In genomic region chr17:44378171-44378705, GRCh38 we compare ENCODE assay signal across 15 cellular contexts. TPM values are rescaled to one million over a fixed set of nuclear protein-coding genes. Genes with fewer than 3 reads are reported as not detected.
DNase-seq lines count a peak whose midpoint lies in the region; ATAC-seq, FAIRE-seq and TF ChIP-seq lines count a peak whose summit lies in the region.
"Had no signal": no experiment of that assay in that cellular context is flagged by ENCODE, and none has a peak within 500 bp of the region (broad histone marks: within the 10 kb centered on the region; RNA-seq: fewer than 3 reads in every experiment).

No MANE protein-coding gene starts in this region.

- H2BK15ac ChIP-seq in H1 (ENCODE audit: low read length) = no peak overlapping the region

- TF ChIP-seq CTCF in H1 (IDR thresholded peaks at IDR 0.05; ENCODE audit: control extremely low read depth in 1 of 3, insufficient read depth in 1 of 3, low read depth in 1 of 3, low read length in 3 of 3) (no peak), neural crest cell (conservative IDR thresholded peaks at IDR 0.05) (no peak), endodermal cell (conservative IDR thresholded peaks at IDR 0.05) (no peak)

- H3K9me3 Mint-ChIP-seq in neural crest cell (no peaks in the 10 kb centered on the region), endodermal cell (no peaks in the 10 kb centered on the region)
- H3K9me3 Mint-ChIP-seq: CD8-positive, alpha-beta memory T cell; GM23338 had no signal

- no peak overlapping the region for H2BK120ac ChIP-seq in H1 (replicated peaks; ENCODE audit: low read depth, low read length)

- no peak overlapping the region for H2AK5ac ChIP-seq in H1 (ENCODE audit: low read depth, low read length)

- no peak for TF ChIP-seq EP300 in H1 (IDR thresholded peaks at IDR 0.05; ENCODE audit: borderline replicate concordance in 1 of 2, low read depth in 2 of 2, low read length in 2 of 2)

- WGBS in H1 (ENCODE audit: extremely low coverage in 1 of 2, insufficient coverage in 1 of 2, insufficient read length in 1 of 2, insufficient replicate concordance in 2 of 2, low coverage in 1 of 2, low lambda C conversion rate in 2 of 2, missing lambda C conversion rate in 1 of 2), 2 experiments = 85% methylated on average over 14 of the region's 14 CpGs; no CpG with 5 or more reads in 1 of the 2 experiments
- 88 to 96% methylated on average over 6 to 14 of the region's 14 CpGs for WGBS in endodermal cell (ENCODE audit: insufficient coverage in 1 of 2, insufficient read length in 1 of 2), 2 experiments

- H3K27me3 Mint-ChIP-seq in neural crest cell (ENCODE audit: low read depth) (peaks cover 19% of the 10 kb centered on the region), endodermal cell (ENCODE audit: insufficient read depth) (peaks cover 27% of the 10 kb centered on the region)

- H3K79me1 ChIP-seq in H1 (ENCODE audit: low read depth, low read length) = no peaks in the 10 kb centered on the region

- no peaks in the 10 kb centered on the region for H3K36me3 ChIP-seq in H7 (replicated peaks; ENCODE audit: control insufficient read depth, insufficient read depth, low read length)
- H3K36me3 ChIP-seq in H1 (ENCODE audit: control insufficient read depth in 2 of 4, insufficient read depth in 4 of 4, low read length in 3 of 4) = no peaks in the 10 kb centered on the region
- H3K36me3 ChIP-seq in endodermal cell (ENCODE audit: control insufficient read depth, insufficient read depth, low read length) = no peaks in the 10 kb centered on the region
- H3K36me3 ChIP-seq: HAP-1 had no signal

- CTCF ChIA-PET in H1 (lab: Charles Lee; ENCODE audit: partially characterized antibody) = interaction anchor here (1.4 to 13.8 kb wide), 5 partner anchors 7 to 27 kb away, joined by 4 to 177 read pairs (median 5); partner anchors contain the start of gene FAM171A2

- H2BK5ac ChIP-seq in H1 (ENCODE audit: low read depth, low read length) = no peak overlapping the region

- no peak overlapping the region for H3K18ac ChIP-seq in H1 (ENCODE audit: extremely low read depth, low read length)

- no peak overlapping the region for H2AFZ ChIP-seq in H1 (ENCODE audit: low read length)
- H2AFZ ChIP-seq: GM23338 had no signal

- no peak overlapping the region for H3K4me2 ChIP-seq in H1 (ENCODE audit: insufficient read depth in 1 of 2, low read depth in 2 of 2, low read length in 2 of 2)
- H3K4me2 ChIP-seq: GM23338 had no signal

- H3K23ac ChIP-seq in H1 (ENCODE audit: insufficient read length) = no peak overlapping the region

- H3K9me3 ChIP-seq in H1 (ENCODE audit: insufficient read depth in 2 of 2, low read depth in 1 of 2, low read length in 1 of 2) (no peaks in the 10 kb centered on the region), endodermal cell (ENCODE audit: control insufficient read depth, low read length) (no peaks in the 10 kb centered on the region)
- H3K9me3 ChIP-seq: Caco-2, HAP-1 had no signal

- H3K36me3 Mint-ChIP-seq in neural crest cell (ENCODE audit: low read depth) (no peaks in the 10 kb centered on the region), endodermal cell (ENCODE audit: low read depth) (no peaks in the 10 kb centered on the region)
- H3K36me3 Mint-ChIP-seq: CD14-positive monocyte; CD8-positive, alpha-beta memory T cell had no signal

- H3K4me3 ChIP-seq in H7 (ENCODE audit: insufficient read depth, low read depth, low read length) (no peak overlapping the region), H1 (ENCODE audit: extremely low read depth in 1 of 4, insufficient read depth in 2 of 4, low read depth in 3 of 4, low read length in 4 of 4) (no peak overlapping the region), endodermal cell (ENCODE audit: low read length) (no peak overlapping the region)
- H3K4me3 ChIP-seq: GM23338, HAP-1 had no signal

- H3K56ac ChIP-seq in H1 (replicated peaks; ENCODE audit: insufficient read length, low read depth, low read length) = no peak overlapping the region

- H3K4me3 Mint-ChIP-seq in neural crest cell (peak overlapping the region; percentile 24), endodermal cell (no peak overlapping the region)
- H3K4me3 Mint-ChIP-seq: CD14-positive monocyte; CD8-positive, alpha-beta memory T cell; GM23338 had no signal

- no peak overlapping the region for H4K91ac ChIP-seq in H1 (replicated peaks; ENCODE audit: insufficient read length, low read length)

- H3K14ac ChIP-seq in H1 (ENCODE audit: insufficient read length) = no peak overlapping the region

- no peak for FAIRE-seq in H1 (lab: Jason Lieb, UNC)
- FAIRE-seq: GM18507 had no signal

- H3K4me1 Mint-ChIP-seq in neural crest cell (peaks cover 5% of the 10 kb centered on the region), endodermal cell (peaks cover 12% of the 10 kb centered on the region)
- H3K4me1 Mint-ChIP-seq: CD14-positive monocyte had no signal

- H3K27me3 ChIP-seq in H7 (ENCODE audit: control insufficient read depth, insufficient read depth, low read length) = peaks cover 4% of the 10 kb centered on the region; the same call in 1 of the 2 replicates
- H3K27me3 ChIP-seq in H1 (replicated peaks in 1 of 4; ENCODE audit: control insufficient read depth in 3 of 4, extremely low read depth in 1 of 4, insufficient read depth in 3 of 4, low read length in 3 of 4) = peaks cover 0 to 5% (median 3%) of the 10 kb centered on the region in 4 experiments; a peak in 6 of 7 replicates
- no peaks in the 10 kb centered on the region for H3K27me3 ChIP-seq in endodermal cell (ENCODE audit: control insufficient read depth, insufficient read depth, low read length, poor library complexity, severe bottlenecking)

- POLR2A ChIA-PET in H1 (lab: Charles Lee; ENCODE audit: partially characterized antibody) = interaction anchor here (0.6 to 1.7 kb wide), 3 partner anchors 9 to 134 kb away, joined by 3 to 9 read pairs (median 4); no protein-coding TSS in a partner anchor

- no peak overlapping the region for H3K4ac ChIP-seq in H1 (replicated peaks; ENCODE audit: insufficient read length, low read depth, low read length)

- peaks cover 4 to 20% (median 14%) of the 10 kb centered on the region in 4 experiments; a peak in 6 of 7 replicates for H3K4me1 ChIP-seq in H1 (replicated peaks in 1 of 4; ENCODE audit: control insufficient read depth in 3 of 4, insufficient read depth in 4 of 4, low read length in 3 of 4)
- peaks cover 6% of the 10 kb centered on the region for H3K4me1 ChIP-seq in endodermal cell (ENCODE audit: control insufficient read depth, insufficient read depth, low read length)
- H3K4me1 ChIP-seq: Caco-2, HAP-1 had no signal

- TF ChIP-seq POLR2A in H1 (IDR thresholded peaks at IDR 0.05; ENCODE audit: control extremely low read depth in 1 of 2, low read depth in 2 of 2, low read length in 2 of 2) = no peak

- H3K27ac Mint-ChIP-seq in neural crest cell (ENCODE audit: unreplicated experiment) = no peak overlapping the region
- H3K27ac Mint-ChIP-seq in endodermal cell = no peak overlapping the region
- H3K27ac Mint-ChIP-seq: CD14-positive monocyte; CD8-positive, alpha-beta memory T cell; GM23338 had no signal

- H4K8ac ChIP-seq in H1 (ENCODE audit: extremely low read depth, insufficient read depth, low read length) = peak overlapping the region; percentile 22; the same call in 1 of the 2 replicates

- no peak overlapping the region for H4K5ac ChIP-seq in H1 (ENCODE audit: insufficient read length, low read depth, low read length)

- no peak for TF ChIP-seq RAD21 in H1 (IDR thresholded peaks at IDR 0.05 in 1 of 2, conservative IDR thresholded peaks at IDR 0.05 in 1 of 2; ENCODE audit: low read depth in 2 of 2, low read length in 2 of 2)

- peak; percentile 68 for DNase-seq in H7
- no peak for DNase-seq in H1 (ENCODE audit: low read depth in 1 of 2, low spot score in 2 of 2)
- DNase-seq in neural crest cell (ENCODE audit: low read depth, low spot score) = no peak
- DNase-seq in NCI-H2029 treated with DMSO at 0.1 percent for 48 hours (lab: John Stamatoyannopoulos, UW) = no peak
- DNase-seq in endodermal cell = no peak
- DNase-seq: Caco-2; CD8-positive, alpha-beta memory T cell; DND-41; GF-D8; KBM-7 had no signal

- no peak overlapping the region for H2BK20ac ChIP-seq in H1 (ENCODE audit: low read length)

- peaks cover 2 to 4% of the 10 kb centered on the region in 2 experiments for H4K20me1 ChIP-seq in H1 (replicated peaks in 1 of 2; ENCODE audit: control insufficient read depth in 1 of 2, insufficient read depth in 2 of 2, low read length in 2 of 2)

- H3K23me2 ChIP-seq in H1 (ENCODE audit: low read depth, low read length) = peaks cover 5% of the 10 kb centered on the region; the same call in 1 of the 2 replicates

- no peak for ATAC-seq in HG03457 (IDR thresholded peaks at IDR 0.05; ENCODE audit: unreplicated experiment)
- ATAC-seq: GM23338 had no signal

- H3K79me2 ChIP-seq in H1 (ENCODE audit: control insufficient read depth in 1 of 2, insufficient read depth in 2 of 2, low read length in 2 of 2) = no peaks in the 10 kb centered on the region

- H3K27ac ChIP-seq in H1 (ENCODE audit: low read depth, low read length) (no peak overlapping the region), endodermal cell (ENCODE audit: low read depth, low read length) (no peak overlapping the region)

- no peak overlapping the region for H3K9ac ChIP-seq in H1 (replicated peaks in 1 of 4; ENCODE audit: extremely low read depth in 1 of 4, low read depth in 3 of 4, low read length in 3 of 4)
- no peak overlapping the region for H3K9ac ChIP-seq in endodermal cell (ENCODE audit: extremely low read depth, low read length, poor library complexity, severe bottlenecking)

- no peak overlapping the region for H2BK12ac ChIP-seq in H1 (ENCODE audit: low read depth, low read length)

RNA-seq across cellular contexts. Expression of gene ITGA2B, which starts 11.2 kb away (rescaled TPM):
- 6.2 and 11.4 TPM in 2 replicates for total RNA-seq in H7 (2014; rRNA removed; shearing (Covaris generic))
- 11.3 and 12.3 TPM in 2 replicates for total RNA-seq in H1 (2021; fragmentation: NEBNext Ultra II Directional; extraction: Animal tissue kit (Norgen Biotek cat#: 25700))
- 6.9 and 12.4 TPM in 2 replicates for polyA plus RNA-seq in H1 (2011; rRNA removed)
- 11.4 TPM for polyA plus RNA-seq in H1 (2011; cell fraction: cytosol; rRNA removed)
- 59.9 TPM for polyA plus RNA-seq in H1 (2011; cell fraction: nucleus; rRNA removed)
- 9.1 to 21.1 TPM (median 16.5 TPM) in 4 replicates for polyA plus RNA-seq in H1 (2012, experiment 1 of 2)
- polyA plus RNA-seq in H1 (2012, experiment 2 of 2) = 7.0 TPM
- polyA plus RNA-seq in H1 (2013, experiment 1 of 2) = 8.8 TPM
- 6.7 TPM for polyA plus RNA-seq in H1 (2013, experiment 2 of 2)
- 5.8 and 5.9 TPM in 2 replicates for polyA minus RNA-seq in H1 (2011; rRNA and poly(A)+ RNA removed)
- polyA minus RNA-seq in H1 (2011; cell fraction: cytosol; rRNA and poly(A)+ RNA removed) = 6.3 TPM
- 16.0 TPM for polyA minus RNA-seq in H1 (2011; cell fraction: nucleus; rRNA and poly(A)+ RNA removed)
- total RNA-seq in neural crest cell = 7.3 and 8.1 TPM in 2 replicates
- 1 to 10 TPM; 5.2 to 8.5 TPM for total RNA-seq in endodermal cell
- 12.8 TPM for polyA plus RNA-seq in endodermal cell (2013, experiment 1 of 2)
- 10.6 TPM for polyA plus RNA-seq in endodermal cell (2013, experiment 2 of 2)

RNA-seq across cellular contexts. Expression of gene FAM171A2, which starts 14.6 kb away (rescaled TPM):
- 23.7 and 24.1 TPM in 2 replicates for total RNA-seq in H7 (2014; rRNA removed; shearing (Covaris generic))
- 23.9 and 24.1 TPM in 2 replicates for total RNA-seq in H1 (2021; fragmentation: NEBNext Ultra II Directional; extraction: Animal tissue kit (Norgen Biotek cat#: 25700))
- polyA plus RNA-seq in H1 (2011; rRNA removed) = 21.9 and 31.8 TPM in 2 replicates
- polyA plus RNA-seq in H1 (2011; cell fraction: cytosol; rRNA removed) = 21.7 TPM
- 37.0 TPM for polyA plus RNA-seq in H1 (2011; cell fraction: nucleus; rRNA removed)
- polyA plus RNA-seq in H1 (2012, experiment 1 of 2) = 10.4 to 25.0 TPM (median 21.9 TPM) in 4 replicates
- 11.7 TPM for polyA plus RNA-seq in H1 (2012, experiment 2 of 2)
- 15.4 TPM for polyA plus RNA-seq in H1 (2013, experiment 1 of 2)
- 15.9 TPM for polyA plus RNA-seq in H1 (2013, experiment 2 of 2)
- 14.7 and 17.9 TPM in 2 replicates for polyA minus RNA-seq in H1 (2011; rRNA and poly(A)+ RNA removed)
- polyA minus RNA-seq in H1 (2011; cell fraction: cytosol; rRNA and poly(A)+ RNA removed) = 22.5 TPM
- 24.7 TPM for polyA minus RNA-seq in H1 (2011; cell fraction: nucleus; rRNA and poly(A)+ RNA removed)
- total RNA-seq in neural crest cell (50.6 and 51.9 TPM in 2 replicates), endodermal cell (10 to 100 TPM; 45.7 to 51.9 TPM)
- polyA plus RNA-seq in endodermal cell (2013, experiment 1 of 2) = 48.1 TPM
- 43.2 TPM for polyA plus RNA-seq in endodermal cell (2013, experiment 2 of 2)
- polyA plus RNA-seq: CD14-positive monocyte had no signal

RNA-seq across cellular contexts. Expression of gene GRN, which starts 33.1 kb away (rescaled TPM):
- 122 and 161 TPM in 2 replicates for total RNA-seq in H7 (2014; rRNA removed; shearing (Covaris generic))
- 108 and 117 TPM in 2 replicates for total RNA-seq in H1 (2021; fragmentation: NEBNext Ultra II Directional; extraction: Animal tissue kit (Norgen Biotek cat#: 25700))
- 387 and 526 TPM in 2 replicates for polyA plus RNA-seq in H1 (2011; rRNA removed)
- polyA plus RNA-seq in H1 (2011; cell fraction: cytosol; rRNA removed) = 143 TPM
- 360 TPM for polyA plus RNA-seq in H1 (2011; cell fraction: nucleus; rRNA removed)
- polyA plus RNA-seq in H1 (2012, experiment 1 of 2) = 137 to 183 TPM (median 169 TPM) in 4 replicates
- 165 TPM for polyA plus RNA-seq in H1 (2012, experiment 2 of 2)
- polyA plus RNA-seq in H1 (2013, experiment 1 of 2) = 258 TPM
- polyA plus RNA-seq in H1 (2013, experiment 2 of 2) = 236 TPM
- 66.1 and 115 TPM in 2 replicates for polyA minus RNA-seq in H1 (2011; rRNA and poly(A)+ RNA removed)
- 135 TPM for polyA minus RNA-seq in H1 (2011; cell fraction: cytosol; rRNA and poly(A)+ RNA removed)
- polyA minus RNA-seq in H1 (2011; cell fraction: nucleus; rRNA and poly(A)+ RNA removed) = 88.4 TPM
- total RNA-seq in neural crest cell (59.7 and 70.0 TPM in 2 replicates), endodermal cell (100 to 1,000 TPM; 178 to 205 TPM)
- 96.8 TPM for polyA plus RNA-seq in endodermal cell (2013, experiment 1 of 2)
- 86.7 TPM for polyA plus RNA-seq in endodermal cell (2013, experiment 2 of 2)

RNA-seq across cellular contexts. Expression of gene SLC25A39, which starts 53.6 kb away (rescaled TPM):
- 281 and 295 TPM in 2 replicates for total RNA-seq in H7 (2014; rRNA removed; shearing (Covaris generic))
- 189 and 200 TPM in 2 replicates for total RNA-seq in H1 (2021; fragmentation: NEBNext Ultra II Directional; extraction: Animal tissue kit (Norgen Biotek cat#: 25700))
- 291 and 408 TPM in 2 replicates for polyA plus RNA-seq in H1 (2011; rRNA removed)
- polyA plus RNA-seq in H1 (2011; cell fraction: cytosol; rRNA removed) = 282 TPM
- 575 TPM for polyA plus RNA-seq in H1 (2011; cell fraction: nucleus; rRNA removed)
- 156 to 250 TPM (median 229 TPM) in 4 replicates for polyA plus RNA-seq in H1 (2012, experiment 1 of 2)
- polyA plus RNA-seq in H1 (2012, experiment 2 of 2) = 230 TPM
- polyA plus RNA-seq in H1 (2013, experiment 1 of 2) = 181 TPM
- polyA plus RNA-seq in H1 (2013, experiment 2 of 2) = 173 TPM
- 74.8 and 88.3 TPM in 2 replicates for polyA minus RNA-seq in H1 (2011; rRNA and poly(A)+ RNA removed)
- 85.4 TPM for polyA minus RNA-seq in H1 (2011; cell fraction: cytosol; rRNA and poly(A)+ RNA removed)
- 119 TPM for polyA minus RNA-seq in H1 (2011; cell fraction: nucleus; rRNA and poly(A)+ RNA removed)
- total RNA-seq in neural crest cell = 114 and 122 TPM in 2 replicates
- 100 to 1,000 TPM; 191 to 201 TPM for total RNA-seq in endodermal cell
- 87.4 TPM for polyA plus RNA-seq in endodermal cell (2013, experiment 1 of 2)
- 82.3 TPM for polyA plus RNA-seq in endodermal cell (2013, experiment 2 of 2)
